8 cellular contexts compared by ENCODE assay signal in the genomic region with DNA sequence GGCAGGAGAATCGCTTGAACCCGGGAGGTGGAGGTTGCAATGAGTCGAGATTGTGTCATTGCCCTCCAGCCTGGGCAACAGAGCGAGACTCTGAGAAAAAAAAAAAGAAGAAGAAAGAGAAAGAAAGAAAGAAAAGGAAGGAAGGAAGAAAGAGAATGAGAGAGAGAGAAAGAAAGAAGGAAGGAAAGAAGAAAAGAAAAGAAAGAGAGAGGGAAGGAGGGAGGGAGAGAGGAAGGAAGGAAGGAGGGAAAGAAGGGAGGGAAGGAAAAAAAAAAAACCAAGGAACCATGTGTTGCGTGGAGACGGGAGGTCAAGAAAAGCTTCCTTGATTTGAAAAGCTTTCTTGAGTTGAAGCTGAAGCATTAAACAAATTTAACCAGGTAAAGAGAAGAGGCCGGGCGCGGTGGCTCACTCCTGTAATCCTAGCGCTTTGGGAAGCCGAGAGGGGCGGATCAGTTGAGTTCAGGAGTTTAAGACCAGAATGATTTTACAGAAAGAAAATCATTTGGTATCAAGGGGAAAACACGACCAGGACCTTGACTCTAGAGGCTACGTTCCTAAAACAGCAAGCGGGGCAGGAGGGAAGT.
DNase-seq lines count a peak whose midpoint lies in the region; ATAC-seq and TF ChIP-seq lines count a peak whose summit lies in the region.

No MANE protein-coding gene starts in this region.

- DNase-seq in NCI-H82 (lab: John Stamatoyannopoulos, UW) (peak; percentile 29), NCI-H82 treated with DMSO at 0.1 percent for 48 hours (lab: John Stamatoyannopoulos, UW; ENCODE audit: unreplicated experiment) (no peak), right cardiac atrium (no peak), SIG-M5 (lab: John Stamatoyannopoulos, UW) (no peak)
- no peak for DNase-seq in stimulated activated naive B cell treated with anti-CD40 and anti-IgM and Interleukin-4, amounts not matched to agents 10 μg/mL and 1 μg/mL and 100 μg/mL, for 72 hours

- H3K4me3 ChIP-seq in right cardiac atrium (ENCODE audit: low read length): peak overlapping the region; percentile 54

- H3K27ac ChIP-seq in VCaP (peak overlapping the region; percentile 58), right cardiac atrium (ENCODE audit: low read length) (no peak overlapping the region)

- H3K27me3 Mint-ChIP-seq in stimulated activated naive B cell treated with anti-CD40 and anti-IgM and Interleukin-4, amounts not matched to agents 10 μg/mL and 1 μg/mL and 100 μg/mL, for 72 hours: no peaks in the 10 kb centered on the region

- peak overlapping the region; percentile 83 to 86 for H3K4me3 Mint-ChIP-seq in stimulated activated naive B cell treated with anti-CD40 and anti-IgM and Interleukin-4, amounts not matched to agents 10 μg/mL and 1 μg/mL and 100 μg/mL, for 72 hours

- H3K27me3 ChIP-seq in right cardiac atrium (ENCODE audit: control insufficient read depth, insufficient read depth): no peaks in the 10 kb centered on the region

- no peaks in the 10 kb centered on the region for H3K9me3 ChIP-seq in right cardiac atrium (ENCODE audit: control insufficient read depth, low read length)

- no peaks in the 10 kb centered on the region for H3K9me3 Mint-ChIP-seq in stimulated activated naive B cell treated with anti-CD40 and anti-IgM and Interleukin-4, amounts not matched to agents 10 μg/mL and 1 μg/mL and 100 μg/mL, for 72 hours

- TF ChIP-seq CTCF in VCaP (conservative IDR thresholded peaks at IDR 0.05): no peak

- WGBS in right cardiac atrium: 39% methylated on average over 15 of the region's 15 CpGs

- no peaks in the 10 kb centered on the region for H3K4me1 ChIP-seq in right cardiac atrium (ENCODE audit: control insufficient read depth, insufficient read depth, low read length)

- H3K4me1 Mint-ChIP-seq in stimulated activated naive B cell treated with anti-CD40 and anti-IgM and Interleukin-4, amounts not matched to agents 10 μg/mL and 1 μg/mL and 100 μg/mL, for 72 hours: peaks cover 23 to 36% of the 10 kb centered on the region in 2 donors

- H3K27ac Mint-ChIP-seq in stimulated activated naive B cell treated with anti-CD40 and anti-IgM and Interleukin-4, amounts not matched to agents 10 μg/mL and 1 μg/mL and 100 μg/mL, for 72 hours: peak overlapping the region; percentile 93

- ATAC-seq in right cardiac atrium (no peak), HG03565 (IDR thresholded peaks at IDR 0.05; ENCODE audit: unreplicated experiment) (no peak), HG02623 (IDR thresholded peaks at IDR 0.05; ENCODE audit: unreplicated experiment) (no peak)
- ATAC-seq in stimulated activated naive B cell treated with anti-CD40 and anti-IgM and Interleukin-4, amounts not matched to agents 10 μg/mL and 1 μg/mL and 100 μg/mL, for 72 hours (replicated peaks): no peak

- intact Hi-C loops in right cardiac atrium (cut with DNase I): no loop called here

- peaks cover 0 to 4% of the 10 kb centered on the region in 2 donors for H3K36me3 Mint-ChIP-seq in stimulated activated naive B cell treated with anti-CD40 and anti-IgM and Interleukin-4, amounts not matched to agents 10 μg/mL and 1 μg/mL and 100 μg/mL, for 72 hours
